Comparison of ENCODE assay signal across 9 cellular contexts in the genomic region with DNA sequence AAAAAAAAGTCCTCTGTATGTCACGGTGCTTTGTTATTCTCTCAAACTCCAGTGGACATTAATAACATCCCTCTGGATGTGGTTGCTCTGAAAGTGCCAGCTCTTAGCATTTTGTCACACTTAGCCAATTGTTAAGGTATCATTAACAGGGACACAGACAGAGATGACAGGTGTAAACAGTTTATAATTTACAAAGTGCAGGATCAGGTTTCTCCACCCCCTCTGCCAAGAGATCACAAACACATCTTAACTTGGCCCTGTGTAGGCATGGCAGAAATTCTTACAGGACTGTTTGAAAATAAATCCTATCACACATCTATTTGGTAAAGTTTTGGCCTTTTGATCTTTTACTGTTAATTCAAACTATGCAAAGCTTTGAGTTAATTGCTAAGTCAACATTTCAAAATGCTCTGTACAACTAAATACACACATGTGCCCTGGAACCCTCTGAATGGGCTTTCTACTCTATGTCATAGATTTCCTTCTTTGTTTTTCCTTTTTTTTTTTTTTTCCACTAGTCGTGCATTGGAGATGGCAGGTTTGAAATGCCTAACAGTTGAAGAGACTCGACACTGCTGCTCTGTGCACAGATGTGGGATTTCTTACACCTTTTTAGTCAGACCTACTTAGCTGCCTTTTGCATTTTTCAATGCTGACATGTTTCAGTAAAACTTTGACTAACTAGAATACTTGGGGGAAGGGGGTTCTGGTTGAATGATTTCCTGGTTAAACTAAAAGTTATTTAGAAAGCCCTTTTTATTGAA. TPM values are rescaled to one million over a fixed set of nuclear protein-coding genes. Genes with fewer than 3 reads are reported as not detected.
DNase-seq lines count a peak whose midpoint lies in the region; ATAC-seq and TF ChIP-seq lines count a peak whose summit lies in the region.
"Had no signal": no experiment of that assay in that cellular context is flagged by ENCODE, and none has a peak within 500 bp of the region (broad histone marks: within the 10 kb centered on the region; RNA-seq: fewer than 3 reads in every experiment).

No MANE protein-coding gene starts in this region.

- no peaks in the 10 kb centered on the region for H3K9me3 Mint-ChIP-seq in endodermal cell
- no peaks in the 10 kb centered on the region for H3K9me3 Mint-ChIP-seq in activated CD4-positive, alpha-beta T cell treated with anti-CD3 and anti-CD28 coated beads for 36 hours (ENCODE audit: low read depth)

- intact Hi-C loops in left ventricle myocardium superior (cut with micrococcal nuclease) = no loop called here
- intact Hi-C loops in cardiac septum (cut with DNase I) = no loop called here
- intact Hi-C loops in activated CD4-positive, alpha-beta T cell treated with anti-CD3 and anti-CD28 coated beads for 36 hours (cut with DNase I, micrococcal nuclease) = no loop called here

- ATAC-seq in left ventricle myocardium superior = peak; percentile 31
- no peak for ATAC-seq in activated CD4-positive, alpha-beta T cell treated with anti-CD3 and anti-CD28 coated beads for 36 hours

- H3K27ac Mint-ChIP-seq in endodermal cell = peak overlapping the region; percentile 77
- no peak overlapping the region for H3K27ac Mint-ChIP-seq in activated CD4-positive, alpha-beta T cell treated with anti-CD3 and anti-CD28 coated beads for 36 hours

- no peak overlapping the region for H3K4me3 ChIP-seq in endodermal cell (ENCODE audit: low read length)

- 62 to 75% methylated on average over 2 to 3 of the region's 3 CpGs for WGBS in endodermal cell (ENCODE audit: insufficient coverage in 1 of 2, insufficient read length in 1 of 2), 2 experiments

- no peak overlapping the region for H3K9ac ChIP-seq in endodermal cell (ENCODE audit: extremely low read depth, low read length, poor library complexity, severe bottlenecking)

- no peak overlapping the region for H3K27ac ChIP-seq in endodermal cell (ENCODE audit: low read depth, low read length)

- POLR2A ChIA-PET in activated CD4-positive, alpha-beta T cell treated with anti-CD3 and anti-CD28 coated beads for 36 hours (lab: Charles Lee) = no interaction called here

- DNase-seq in left ventricle myocardium superior (no peak), cardiac septum (ENCODE audit: low spot score) (no peak), NCI-H146 treated with DMSO at 0.1 percent for 48 hours (lab: John Stamatoyannopoulos, UW; ENCODE audit: unreplicated experiment) (peak; percentile 78), endodermal cell (no peak), NCI-H226 (no peak), 8988T (no peak)
- DNase-seq in activated CD4-positive, alpha-beta T cell treated with anti-CD3 and anti-CD28 coated beads for 36 hours = no peak
- no peak for DNase-seq in activated CD4-positive, alpha-beta T cell treated with anti-CD3 and anti-CD28 coated beads for 48 hours
- DNase-seq: activated CD4-positive, CD25-positive, alpha-beta regulatory T cell treated with anti-CD3 and anti-CD28 coated beads, Interleukin-2, amount 50 U/mL, for 72 hours had no signal

- H3K36me3 Mint-ChIP-seq in endodermal cell (ENCODE audit: low read depth) = peaks cover 7% of the 10 kb centered on the region
- H3K36me3 Mint-ChIP-seq in activated CD4-positive, alpha-beta T cell treated with anti-CD3 and anti-CD28 coated beads for 36 hours (ENCODE audit: low read depth) = no peaks in the 10 kb centered on the region

- H3K9me3 ChIP-seq in endodermal cell (ENCODE audit: control insufficient read depth, low read length) = no peaks in the 10 kb centered on the region

- H3K27me3 Mint-ChIP-seq in endodermal cell (ENCODE audit: insufficient read depth) = no peaks in the 10 kb centered on the region
- no peaks in the 10 kb centered on the region for H3K27me3 Mint-ChIP-seq in activated CD4-positive, alpha-beta T cell treated with anti-CD3 and anti-CD28 coated beads for 36 hours

- H3K4me1 Mint-ChIP-seq in endodermal cell = peaks cover 71% of the 10 kb centered on the region
- no peaks in the 10 kb centered on the region for H3K4me1 Mint-ChIP-seq in activated CD4-positive, alpha-beta T cell treated with anti-CD3 and anti-CD28 coated beads for 36 hours

- no peaks in the 10 kb centered on the region for H3K36me3 ChIP-seq in endodermal cell (ENCODE audit: control insufficient read depth, insufficient read depth, low read length)

- CTCF ChIA-PET in activated CD4-positive, alpha-beta T cell treated with anti-CD3 and anti-CD28 coated beads for 36 hours (lab: Charles Lee) = no interaction called here

- no peak for TF ChIP-seq CTCF in endodermal cell (conservative IDR thresholded peaks at IDR 0.05)

- no peak overlapping the region for H3K4me3 Mint-ChIP-seq in endodermal cell
- no peak overlapping the region for H3K4me3 Mint-ChIP-seq in activated CD4-positive, alpha-beta T cell treated with anti-CD3 and anti-CD28 coated beads for 36 hours

- H3K27me3 ChIP-seq in endodermal cell (ENCODE audit: control insufficient read depth, insufficient read depth, low read length, poor library complexity, severe bottlenecking) = no peaks in the 10 kb centered on the region

- peaks cover 19% of the 10 kb centered on the region for H3K4me1 ChIP-seq in endodermal cell (ENCODE audit: control insufficient read depth, insufficient read depth, low read length)

RNA-seq across cellular contexts. Expression of a gene that starts 41.7 kb away (rescaled TPM):
- 6.4 TPM for total RNA-seq in left ventricle myocardium superior
- 4.5 TPM for total RNA-seq in cardiac septum
- 100 to 1,000 TPM in 1 of 2 donors, 10 to 100 TPM in 1; 79.6 to 328 TPM for total RNA-seq in endodermal cell
- polyA plus RNA-seq in endodermal cell (2013, experiment 1 of 2) = 73.8 TPM
- 61.4 TPM for polyA plus RNA-seq in endodermal cell (2013, experiment 2 of 2)
- not detected for total RNA-seq in activated CD4-positive, alpha-beta T cell treated with anti-CD3 and anti-CD28 coated beads for 36 hours

Comparison
In these comparisons a context has a peak if more than half of its experiments do, and no peak if none do; other contexts are left out.
1. RNA of a gene that starts 41.7 kb away (total RNA-seq): 79.6 to 328 TPM in endodermal cell; 6.4 TPM in left ventricle myocardium superior (single experiment), 4.5 TPM in cardiac septum (single experiment) and not detected in activated CD4-positive, alpha-beta T cell treated with anti-CD3 and anti-CD28 coated beads for 36 hours; every median in the first group is over 10 times any median in the second.